In the genomic region with DNA sequence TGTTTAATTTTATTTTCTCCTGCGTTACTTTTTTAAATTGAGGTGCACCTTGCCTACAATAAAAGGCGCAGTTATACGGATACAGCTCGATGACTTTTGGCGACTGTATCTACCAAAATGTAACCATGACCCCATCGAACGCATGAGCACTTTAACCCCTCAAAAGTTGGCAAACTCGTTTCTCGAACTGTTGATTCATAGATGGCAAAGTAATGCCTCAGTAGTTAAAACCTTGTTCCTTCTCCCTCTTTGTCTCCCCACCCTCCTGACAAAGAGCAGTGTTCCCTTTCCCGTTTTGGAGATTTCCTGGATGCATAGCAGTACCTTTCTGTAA, we compare ENCODE assay signal across 8 cellular contexts. TPM values are rescaled to one million over a fixed set of nuclear protein-coding genes. Genes with fewer than 3 reads are reported as not detected.
DNase-seq lines count a peak whose midpoint lies in the region; ATAC-seq and TF ChIP-seq lines count a peak whose summit lies in the region.

No MANE protein-coding gene starts in this region.

- in situ Hi-C loops in astrocyte of the cerebellum (cut with HindIII; ENCODE audit: low sequenced_read_pairs), result no loop called here

- H3K4me1 ChIP-seq in skeletal muscle satellite cell (ENCODE audit: control insufficient read depth, insufficient read depth, low read length), result peaks cover 6% of the 10 kb centered on the region

- no peaks in the 10 kb centered on the region for H3K9me3 ChIP-seq in skeletal muscle satellite cell (replicated peaks; ENCODE audit: low read length)

- peak overlapping the region in 1 of 5 donors; percentile 8 for H3K4me3 Mint-ChIP-seq in immature natural killer cell

- H3K27me3 ChIP-seq in HL-60 (ENCODE audit: insufficient read depth, poor library complexity, severe bottlenecking) (no peaks in the 10 kb centered on the region), skeletal muscle satellite cell (ENCODE audit: control insufficient read depth, insufficient read depth, low read length) (peaks cover 19% of the 10 kb centered on the region)

- H3K4me3 ChIP-seq in HL-60 (replicated peaks; ENCODE audit: insufficient read depth, low read length), result peak overlapping the region; percentile 30; the same call in 1 of the 2 replicates
- peak overlapping the region; percentile 41 for H3K4me3 ChIP-seq in astrocyte of the cerebellum (ENCODE audit: low read depth, low read length)
- H3K4me3 ChIP-seq in skeletal muscle satellite cell (ENCODE audit: low read length), result peak overlapping the region; percentile 67

- H3K36me3 ChIP-seq in skeletal muscle satellite cell (ENCODE audit: insufficient read depth, low read length), result no peaks in the 10 kb centered on the region

- no peak for ATAC-seq in HG02798 (IDR thresholded peaks at IDR 0.05; ENCODE audit: poor library complexity, unreplicated experiment)

- no peak overlapping the region for H3K27ac ChIP-seq in HL-60 (replicated peaks)

- H3K9me3 Mint-ChIP-seq in immature natural killer cell, result no peaks in the 10 kb centered on the region

- peaks cover 6 to 28% (median 7%) of the 10 kb centered on the region in 3 donors for H3K27me3 Mint-ChIP-seq in immature natural killer cell (ENCODE audit: low read depth in 3 of 3)

- TF ChIP-seq CTCF in HL-60 (IDR thresholded peaks at IDR 0.05; ENCODE audit: insufficient read depth, low read length) (no peak), astrocyte of the cerebellum (IDR thresholded peaks at IDR 0.05; ENCODE audit: low read depth, low read length, missing control alignments) (no peak)

- no peak overlapping the region for H3K27ac Mint-ChIP-seq in immature natural killer cell

- H3K4me1 Mint-ChIP-seq in immature natural killer cell, result no peaks in the 10 kb centered on the region

- peak overlapping the region; percentile 86 for H3K4me2 ChIP-seq in skeletal muscle satellite cell (ENCODE audit: low read length)

- no peaks in the 10 kb centered on the region for H3K36me3 Mint-ChIP-seq in immature natural killer cell

- DNase-seq in HL-60 (ENCODE audit: low read depth in 1 of 2, low spot score in 1 of 2), result no peak
- no peak for DNase-seq in astrocyte of the cerebellum (ENCODE audit: low read depth)
- DNase-seq in iPS-NIHi11 (ENCODE audit: low spot score), result peak; percentile 15
- DNase-seq in immature natural killer cell, result no peak
- DNase-seq in NCI-H146 treated with DMSO at 0.1 percent for 48 hours (lab: John Stamatoyannopoulos, UW; ENCODE audit: unreplicated experiment), result no peak
- no peak for DNase-seq in NCI-H2029 treated with DMSO at 0.1 percent for 48 hours (lab: John Stamatoyannopoulos, UW)

- no peak overlapping the region for H3K9ac ChIP-seq in skeletal muscle satellite cell (ENCODE audit: low read depth, low read length)

RNA-seq across cellular contexts. Expression of gene MOGAT1, which starts 0.6 kb away (rescaled TPM):
- not detected in 2 replicates for total RNA-seq in skeletal muscle satellite cell (2012; rRNA removed)
- not detected for polyA plus RNA-seq in immature natural killer cell

RNA-seq across cellular contexts. Expression of gene FARSB, which starts 16.1 kb away (rescaled TPM):
- total RNA-seq in skeletal muscle satellite cell (2012; rRNA removed), result 41.8 and 45.4 TPM in 2 replicates
- polyA plus RNA-seq in immature natural killer cell, result 10 to 100 TPM; 11.3 to 29.2 (median 18.5) TPM
